Comparison of ENCODE assay signal across 1 cellular context in genomic region chr6:30489081-30490030, GRCh38.
A peak's percentile ranks its signal among the peaks of the same experiment; 100 is the strongest.
TF ChIP-seq lines count a peak whose summit lies in the region.

TSS of gene HLA-E (plus strand) at chr6:30489509. CDS start at chr6:30489532, 23 bp downstream.

TF ChIP-seq in HepG2, 621 proteins besides CTCF, POLR2A, EP300 and RAD21 (continued from another document and continues in another):
- TF ChIP-seq ZNF513 (CRISPR knock-in tag; conservative IDR thresholded peaks at IDR 0.05) (no peak), SIX1 (CRISPR knock-in tag; IDR thresholded peaks at IDR 0.05; ENCODE audit: borderline replicate concordance) (peak; percentile 86; the same call in 1 of the 2 replicates), ZNF33A (CRISPR knock-in tag; IDR thresholded peaks at IDR 0.05; ENCODE audit: borderline replicate concordance) (no peak), ZNF550 (CRISPR knock-in tag; IDR thresholded peaks at IDR 0.05; ENCODE audit: borderline replicate concordance) (no peak), ZBTB37 (CRISPR knock-in tag; IDR thresholded peaks at IDR 0.05) (no peak), KAT7 (CRISPR knock-in tag; IDR thresholded peaks at IDR 0.05; ENCODE audit: borderline replicate concordance) (peak; percentile 54; the same call in 1 of the 2 replicates), SNAPC5 (CRISPR knock-in tag; IDR thresholded peaks at IDR 0.05; ENCODE audit: borderline replicate concordance) (no peak; the same call in 1 of the 2 replicates), RXRB (CRISPR knock-in tag; IDR thresholded peaks at IDR 0.05; ENCODE audit: borderline replicate concordance) (peak; percentile 5), CHD4 (IDR thresholded peaks at IDR 0.05; ENCODE audit: borderline replicate concordance, low read length) (peak; percentile 84; the same call in 1 of the 2 replicates), MEIS1 (CRISPR knock-in tag; IDR thresholded peaks at IDR 0.05; ENCODE audit: borderline replicate concordance) (no peak; the same call in 1 of the 2 replicates), ZMYM2 (CRISPR knock-in tag; IDR thresholded peaks at IDR 0.05) (peak; percentile 96), XRCC5 (optimal IDR thresholded peaks at IDR 0.05; ENCODE audit: low read length) (no peak), ZNF432 (CRISPR knock-in tag; IDR thresholded peaks at IDR 0.05; ENCODE audit: borderline replicate concordance) (no peak), ZNF510 (CRISPR knock-in tag; IDR thresholded peaks at IDR 0.05; ENCODE audit: low read depth) (no peak; the same call in 1 of the 2 replicates), FOXJ3 (CRISPR knock-in tag; IDR thresholded peaks at IDR 0.05; ENCODE audit: borderline replicate concordance) (peak; percentile 47; the same call in 1 of the 2 replicates), ZNF101 (CRISPR knock-in tag; IDR thresholded peaks at IDR 0.05; ENCODE audit: borderline replicate concordance, low read depth) (no peak), GPN1 (CRISPR knock-in tag; IDR thresholded peaks at IDR 0.05; ENCODE audit: borderline replicate concordance) (no peak), FOXK1 (CRISPR knock-in tag; IDR thresholded peaks at IDR 0.05; ENCODE audit: borderline replicate concordance, low read depth) (no peak), ZSCAN22 (CRISPR knock-in tag; IDR thresholded peaks at IDR 0.05) (no peak), BORCS8-MEF2B (CRISPR knock-in tag; IDR thresholded peaks at IDR 0.05) (0 out of 2 replicates have a peak, but pooled peaks have one; percentile 46), ZBTB38 (CRISPR knock-in tag; IDR thresholded peaks at IDR 0.05) (peak; percentile 41), DZIP1 (CRISPR knock-in tag; IDR thresholded peaks at IDR 0.05) (no peak), THRA (CRISPR knock-in tag; IDR thresholded peaks at IDR 0.05; ENCODE audit: borderline replicate concordance) (peak; percentile 24; the same call in 1 of the 2 replicates), DR1 (CRISPR knock-in tag; IDR thresholded peaks at IDR 0.05) (peak; percentile 84), GABPA (IDR thresholded peaks at IDR 0.05; ENCODE audit: low read depth, low read length) (no peak), GABPA (CRISPR knock-in tag; IDR thresholded peaks at IDR 0.05; ENCODE audit: low read depth) (peak; percentile 66), HOXA5 (CRISPR knock-in tag; IDR thresholded peaks at IDR 0.05) (no peak), ZNF251 (CRISPR knock-in tag; IDR thresholded peaks at IDR 0.05) (no peak), ZNF773 (CRISPR knock-in tag; IDR thresholded peaks at IDR 0.05; ENCODE audit: borderline replicate concordance) (no peak; the same call in 1 of the 2 replicates), BCL3 (CRISPR knock-in tag; IDR thresholded peaks at IDR 0.05) (no peak), SP1 (IDR thresholded peaks at IDR 0.05) (no peak), SP1 (CRISPR knock-in tag; IDR thresholded peaks at IDR 0.05) (no peak; the same call in 1 of the 2 replicates), KLF12 (CRISPR knock-in tag; IDR thresholded peaks at IDR 0.05; ENCODE audit: borderline replicate concordance) (0 out of 2 replicates have a peak, but pooled peaks have one; percentile 59), TEF (CRISPR knock-in tag; IDR thresholded peaks at IDR 0.05) (no peak), ZFP82 (CRISPR knock-in tag; IDR thresholded peaks at IDR 0.05; ENCODE audit: borderline replicate concordance) (no peak), GMEB2 (CRISPR knock-in tag; IDR thresholded peaks at IDR 0.05; ENCODE audit: low read depth) (0 out of 2 replicates have a peak, but pooled peaks have one; percentile 25), NRL (CRISPR knock-in tag; IDR thresholded peaks at IDR 0.05; ENCODE audit: borderline replicate concordance) (peak; percentile 84), SP140L (CRISPR knock-in tag; IDR thresholded peaks at IDR 0.05; ENCODE audit: borderline replicate concordance) (no peak; the same call in 1 of the 2 replicates), ZNF367 (CRISPR knock-in tag; IDR thresholded peaks at IDR 0.05; ENCODE audit: borderline replicate concordance) (no peak), PRMT3 (CRISPR knock-in tag; IDR thresholded peaks at IDR 0.05; ENCODE audit: borderline replicate concordance, low read depth) (no peak), RNF2 (conservative IDR thresholded peaks at IDR 0.05; ENCODE audit: low read depth) (no peak), SMYD3 (CRISPR knock-in tag; IDR thresholded peaks at IDR 0.05) (0 out of 2 replicates have a peak, but pooled peaks have one; percentile 23), ZNF556 (CRISPR knock-in tag; IDR thresholded peaks at IDR 0.05; ENCODE audit: borderline replicate concordance) (0 out of 2 replicates have a peak, but pooled peaks have one; percentile 42), ZNF660 (CRISPR knock-in tag; IDR thresholded peaks at IDR 0.05; ENCODE audit: borderline replicate concordance, low read depth) (no peak), ZNF598 (CRISPR knock-in tag; IDR thresholded peaks at IDR 0.05; ENCODE audit: borderline replicate concordance) (0 out of 2 replicates have a peak, but pooled peaks have one; percentile 86), MTA1 (CRISPR knock-in tag; IDR thresholded peaks at IDR 0.05; ENCODE audit: borderline replicate concordance) (0 out of 2 replicates have a peak, but pooled peaks have one; percentile 22), CEBPZ (IDR thresholded peaks at IDR 0.05; ENCODE audit: low read length) (no peak), JARID2 (CRISPR knock-in tag; IDR thresholded peaks at IDR 0.05; ENCODE audit: insufficient replicate concordance) (no peak), ETV6 (CRISPR knock-in tag; conservative IDR thresholded peaks at IDR 0.05) (no peak), POLR2G (IDR thresholded peaks at IDR 0.05; ENCODE audit: low read depth, low read length) (peak; percentile 98), ZNF234 (CRISPR knock-in tag; conservative IDR thresholded peaks at IDR 0.05) (0 out of 2 replicates have a peak, but pooled peaks have one; percentile 59), RORA (CRISPR knock-in tag; IDR thresholded peaks at IDR 0.05) (no peak), STAT5B (CRISPR knock-in tag; IDR thresholded peaks at IDR 0.05) (no peak; the same call in 1 of the 2 replicates), ZNF296 (CRISPR knock-in tag; conservative IDR thresholded peaks at IDR 0.05) (no peak), SOX6 (IDR thresholded peaks at IDR 0.05) (no peak), SOX6 (CRISPR knock-in tag; IDR thresholded peaks at IDR 0.05) (peak; percentile 39; the same call in 1 of the 2 replicates), ZMYM3 (CRISPR knock-in tag; IDR thresholded peaks at IDR 0.05) (peak; percentile 95)
